1 cellular context compared by ENCODE assay signal in the genomic region with DNA sequence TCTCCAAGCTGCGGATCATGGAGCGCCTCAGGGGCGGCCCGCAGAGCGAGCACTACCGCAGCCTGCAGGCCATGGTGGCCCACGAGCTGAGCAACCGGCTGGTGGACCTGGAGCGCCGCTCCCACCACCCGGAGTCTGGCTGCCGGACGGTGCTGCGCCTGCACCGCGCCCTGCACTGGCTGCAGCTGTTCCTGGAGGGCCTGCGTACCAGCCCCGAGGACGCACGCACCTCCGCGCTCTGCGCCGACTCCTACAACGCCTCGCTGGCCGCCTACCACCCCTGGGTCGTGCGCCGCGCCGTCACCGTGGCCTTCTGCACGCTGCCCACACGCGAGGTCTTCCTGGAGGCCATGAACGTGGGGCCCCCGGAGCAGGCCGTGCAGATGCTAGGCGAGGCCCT.
TF ChIP-seq lines count a peak whose summit lies in the region.

No MANE protein-coding gene starts in this region.

TF ChIP-seq in GM12891, 5 proteins besides CTCF, POLR2A, EP300 and RAD21:
- TF ChIP-seq PAX5 (IDR thresholded peaks at IDR 0.05; ENCODE audit: insufficient read depth, low read length, severe bottlenecking) (no peak), TAF1 (IDR thresholded peaks at IDR 0.05; ENCODE audit: low read depth, low read length) (no peak), POLR2AphosphoS5 (IDR thresholded peaks at IDR 0.05; ENCODE audit: low read depth, low read length) (no peak), POU2F2 (IDR thresholded peaks at IDR 0.05; ENCODE audit: low read depth, low read length) (no peak), SPI1 (IDR thresholded peaks at IDR 0.05; ENCODE audit: low read depth, low read length) (no peak)
